Comparison of ENCODE assay signal across 1 cellular context in genomic region chr6:30091577-30092381, GRCh38.
A peak's percentile ranks its signal among the peaks of the same experiment; 100 is the strongest.
TF ChIP-seq lines count a peak whose summit lies in the region.

No MANE protein-coding gene starts in this region.

TF ChIP-seq in HepG2, 621 proteins besides CTCF, POLR2A, EP300 and RAD21 (continued from another document and continues in another):
- TF ChIP-seq ZBTB49 (CRISPR knock-in tag; IDR thresholded peaks at IDR 0.05; ENCODE audit: borderline replicate concordance) (no peak), ZNF576 (CRISPR knock-in tag; IDR thresholded peaks at IDR 0.05) (no peak), REL (CRISPR knock-in tag; conservative IDR thresholded peaks at IDR 0.05) (no peak), ZNF383 (CRISPR knock-in tag; IDR thresholded peaks at IDR 0.05; ENCODE audit: borderline replicate concordance) (no peak), SMYD3 (CRISPR knock-in tag; IDR thresholded peaks at IDR 0.05) (no peak), THAP11 (CRISPR knock-in tag; IDR thresholded peaks at IDR 0.05) (no peak), ARNTL (CRISPR knock-in tag; IDR thresholded peaks at IDR 0.05) (peak; percentile 56; the same call in 1 of the 2 replicates), MEF2D (CRISPR knock-in tag; IDR thresholded peaks at IDR 0.05) (0 out of 2 replicates have a peak, but pooled peaks have one; percentile 25), ATF5 (CRISPR knock-in tag; IDR thresholded peaks at IDR 0.05; ENCODE audit: low read depth) (no peak), FOXK2 (IDR thresholded peaks at IDR 0.05) (no peak), ATF7 (IDR thresholded peaks at IDR 0.05) (no peak), ATF7 (CRISPR knock-in tag; IDR thresholded peaks at IDR 0.05) (peak; percentile 68; the same call in 1 of the 2 replicates), ZNF850 (CRISPR knock-in tag; conservative IDR thresholded peaks at IDR 0.05) (no peak), AFF4 (CRISPR knock-in tag; IDR thresholded peaks at IDR 0.05) (no peak), DPF2 (CRISPR knock-in tag; IDR thresholded peaks at IDR 0.05; ENCODE audit: borderline replicate concordance, low read depth) (0 out of 2 replicates have a peak, but pooled peaks have one; percentile 20), ZNF558 (CRISPR knock-in tag; IDR thresholded peaks at IDR 0.05; ENCODE audit: borderline replicate concordance) (no peak), FOSL1 (CRISPR knock-in tag; IDR thresholded peaks at IDR 0.05; ENCODE audit: borderline replicate concordance) (no peak), ZNF672 (CRISPR knock-in tag; IDR thresholded peaks at IDR 0.05) (no peak), SATB2 (CRISPR knock-in tag; IDR thresholded peaks at IDR 0.05) (no peak), ZNF530 (CRISPR knock-in tag; IDR thresholded peaks at IDR 0.05; ENCODE audit: low read depth) (no peak), MEIS2 (CRISPR knock-in tag; IDR thresholded peaks at IDR 0.05) (no peak), DRAP1 (CRISPR knock-in tag; IDR thresholded peaks at IDR 0.05) (no peak), MAFG (CRISPR knock-in tag; IDR thresholded peaks at IDR 0.05) (no peak), TFE3 (CRISPR knock-in tag; IDR thresholded peaks at IDR 0.05) (no peak), ZNF160 (CRISPR knock-in tag; IDR thresholded peaks at IDR 0.05) (no peak), ZNF317 (CRISPR knock-in tag; IDR thresholded peaks at IDR 0.05) (peak; percentile 63; the same call in 1 of the 2 replicates), ZNF564 (CRISPR knock-in tag; IDR thresholded peaks at IDR 0.05) (no peak), ZNF879 (CRISPR knock-in tag; IDR thresholded peaks at IDR 0.05) (0 out of 2 replicates have a peak, but pooled peaks have one; percentile 25), CENPBD1 (CRISPR knock-in tag; IDR thresholded peaks at IDR 0.05; ENCODE audit: borderline replicate concordance, low read depth) (no peak), MAF1 (CRISPR knock-in tag; IDR thresholded peaks at IDR 0.05; ENCODE audit: borderline replicate concordance) (no peak), ZNF276 (CRISPR knock-in tag; IDR thresholded peaks at IDR 0.05; ENCODE audit: low read depth) (0 out of 2 replicates have a peak, but pooled peaks have one; percentile 80), ZNF724P (CRISPR knock-in tag; IDR thresholded peaks at IDR 0.05; ENCODE audit: borderline replicate concordance) (no peak), NONO (IDR thresholded peaks at IDR 0.05) (no peak), NONO (CRISPR knock-in tag; conservative IDR thresholded peaks at IDR 0.05) (no peak), SRSF9 (IDR thresholded peaks at IDR 0.05; ENCODE audit: borderline replicate concordance, insufficient read depth, low read depth, low read length, poor library complexity, severe bottlenecking) (no peak), ZKSCAN5 (CRISPR knock-in tag; IDR thresholded peaks at IDR 0.05) (no peak), ZNF563 (CRISPR knock-in tag; IDR thresholded peaks at IDR 0.05) (no peak), ZNF772 (CRISPR knock-in tag; IDR thresholded peaks at IDR 0.05) (no peak), ZNF547 (CRISPR knock-in tag; IDR thresholded peaks at IDR 0.05) (no peak), MXD4 (CRISPR knock-in tag; IDR thresholded peaks at IDR 0.05) (no peak), RXRB (CRISPR knock-in tag; IDR thresholded peaks at IDR 0.05; ENCODE audit: borderline replicate concordance) (peak; percentile 35; the same call in 1 of the 2 replicates), GATAD1 (CRISPR knock-in tag; IDR thresholded peaks at IDR 0.05) (peak; percentile 39; the same call in 1 of the 2 replicates), HHEX (CRISPR knock-in tag; IDR thresholded peaks at IDR 0.05) (no peak), SPEN (CRISPR knock-in tag; IDR thresholded peaks at IDR 0.05; ENCODE audit: low read depth) (no peak), NFE2L1 (CRISPR knock-in tag; IDR thresholded peaks at IDR 0.05; ENCODE audit: borderline replicate concordance) (no peak), ZNF17 (CRISPR knock-in tag; IDR thresholded peaks at IDR 0.05) (no peak), ISL2 (CRISPR knock-in tag; IDR thresholded peaks at IDR 0.05) (no peak), MLLT10 (CRISPR knock-in tag; IDR thresholded peaks at IDR 0.05) (no peak), SIN3B (IDR thresholded peaks at IDR 0.05; ENCODE audit: low read length) (no peak), ARID2 (CRISPR knock-in tag; IDR thresholded peaks at IDR 0.05; ENCODE audit: borderline replicate concordance) (no peak), NR0B2 (CRISPR knock-in tag; IDR thresholded peaks at IDR 0.05) (no peak), ZFX (CRISPR knock-in tag; IDR thresholded peaks at IDR 0.05; ENCODE audit: low read depth) (peak; percentile 41; the same call in 1 of the 2 replicates), ZFP41 (CRISPR knock-in tag; IDR thresholded peaks at IDR 0.05; ENCODE audit: borderline replicate concordance) (no peak), PREB (CRISPR knock-in tag; IDR thresholded peaks at IDR 0.05) (no peak), SNRNP70 (IDR thresholded peaks at IDR 0.05; ENCODE audit: low read depth, low read length) (no peak), SMARCE1 (IDR thresholded peaks at IDR 0.05; ENCODE audit: borderline replicate concordance) (no peak), HDAC6 (IDR thresholded peaks at IDR 0.05; ENCODE audit: low read depth, low read length) (no peak), ZSCAN29 (CRISPR knock-in tag; conservative IDR thresholded peaks at IDR 0.05) (no peak), MLXIP (CRISPR knock-in tag; IDR thresholded peaks at IDR 0.05; ENCODE audit: borderline replicate concordance) (no peak), FOXP1 (IDR thresholded peaks at IDR 0.05) (no peak), FOXP1 (CRISPR knock-in tag; IDR thresholded peaks at IDR 0.05) (no peak)
